ENCODE assay signal across 25 cellular contexts in the genomic region with DNA sequence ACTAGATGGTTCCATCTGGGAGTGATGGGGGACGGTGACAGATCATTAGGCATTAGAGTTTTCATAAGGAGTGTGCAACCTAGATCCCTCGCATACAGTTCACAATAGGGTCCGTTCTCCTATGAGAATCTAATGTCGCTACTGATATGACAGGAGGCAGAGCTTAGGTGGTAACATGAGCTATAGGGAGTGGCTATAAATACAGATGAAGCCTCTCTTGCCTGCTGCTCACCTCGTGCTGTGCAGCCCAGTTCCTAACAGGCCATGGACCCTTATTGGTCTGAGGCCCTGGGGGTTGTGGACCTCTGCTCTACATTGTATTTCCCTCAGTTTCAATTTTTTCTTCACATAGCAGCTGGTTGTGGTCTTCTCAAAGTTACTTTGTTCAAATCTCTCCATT.
"Had no signal": no experiment of that assay in that cellular context is flagged by ENCODE, and none has a peak within 500 bp of the region (broad histone marks: within the 10 kb centered on the region; RNA-seq: fewer than 3 reads in every experiment).

No MANE protein-coding gene starts in this region.

- H3K4me3 Mint-ChIP-seq: activated CD4-positive, alpha-beta memory T cell treated with anti-CD3 and anti-CD28 coated beads for 36 hours; activated CD4-positive, alpha-beta T cell treated with anti-CD3 and anti-CD28 coated beads, Interleukin-2, amount 10 ng/mL, durations not matched to agents 7 days and 5 days; activated naive CD4-positive, alpha-beta T cell treated with anti-CD3 and anti-CD28 coated beads, Interleukin-2, amount 50 U/mL, for 24 hours; WTC11 had no signal

- H3K27ac Mint-ChIP-seq: activated CD4-positive, alpha-beta memory T cell treated with anti-CD3 and anti-CD28 coated beads for 36 hours; activated CD4-positive, alpha-beta T cell treated with anti-CD3 and anti-CD28 coated beads, Interleukin-2, amount 10 ng/mL, durations not matched to agents 7 days and 5 days; activated naive CD4-positive, alpha-beta T cell treated with anti-CD3 and anti-CD28 coated beads, Interleukin-2, amount 50 U/mL, for 24 hours; WTC11 had no signal

- H3K4me3 ChIP-seq: breast epithelium, colonic mucosa, Peyer's patch, SJSA1 had no signal

- H3K27me3 Mint-ChIP-seq: activated CD4-positive, alpha-beta memory T cell treated with anti-CD3 and anti-CD28 coated beads for 36 hours; activated CD4-positive, alpha-beta T cell treated with anti-CD3 and anti-CD28 coated beads, Interleukin-2, amount 10 ng/mL, durations not matched to agents 7 days and 5 days; activated naive CD4-positive, alpha-beta T cell treated with anti-CD3 and anti-CD28 coated beads, Interleukin-2, amount 50 U/mL, for 24 hours had no signal

- H3K4me1 ChIP-seq: breast epithelium, colonic mucosa, Peyer's patch, SJSA1 had no signal

- H3K27me3 ChIP-seq: breast epithelium, colonic mucosa, Peyer's patch, SJSA1 had no signal

- ATAC-seq: SK-N-SH treated with all-trans-retinoic acid at 6 μM for 48 hours, WTC11 had no signal

- H3K27ac ChIP-seq: breast epithelium, colonic mucosa, KMS-11, Peyer's patch, SJSA1 had no signal

- H3K9me3 ChIP-seq: breast epithelium, colonic mucosa, Peyer's patch, SJSA1 had no signal

- DNase-seq: activated CD4-positive, alpha-beta memory T cell treated with anti-CD3 and anti-CD28 coated beads for 36 hours; activated CD4-positive, alpha-beta T cell treated with anti-CD3 and anti-CD28 coated beads, Interleukin-2, amount 10 ng/mL, durations not matched to agents 7 days and 5 days; activated CD4-positive, CD25-positive, alpha-beta regulatory T cell treated with anti-CD3 and anti-CD28 coated beads, Interleukin-2, amount 50 U/mL, for 72 hours; activated CD8-positive, alpha-beta memory T cell treated with anti-CD3 and anti-CD28 coated beads for 24 hours; activated effector memory CD4-positive, alpha-beta T cell treated with Interleukin-2 at 50 U/mL for 16 hours; activated naive CD4-positive, alpha-beta T cell; activated T-cell treated with anti-CD3 and anti-CD28 coated beads, Interleukin-2, amount 50 U/mL, for 72 hours; aorta; colonic mucosa; NCI-H1092; NCI-H1417; NCI-H1930; NCI-H2107; NCI-H2227 treated with DMSO at 0.1 percent for 48 hours; NCI-H446 treated with DMSO at 0.1 percent for 48 hours; NCI-H526 treated with DMSO at 0.1 percent for 48 hours; Peyer's patch; SHP77; SW 1271 had no signal

- H3K36me3 ChIP-seq: breast epithelium, colonic mucosa, Peyer's patch, SJSA1 had no signal
